ENCODE assay signal across 1 cellular context in genomic region chr19:48637449-48637947, GRCh38.
TF ChIP-seq lines count a peak whose summit lies in the region.

No MANE protein-coding gene starts in this region.

TF ChIP-seq in K562, 482 proteins besides CTCF, POLR2A, EP300 and RAD21 (continued from another document and continues in another):
- TF ChIP-seq ZNF592 (IDR thresholded peaks at IDR 0.05) (peak; percentile 87), ZNF354B (CRISPR knock-in tag; IDR thresholded peaks at IDR 0.05) (no peak), MAFK (IDR thresholded peaks at IDR 0.05; ENCODE audit: low read length) (no peak), SREBF2 (CRISPR knock-in tag; IDR thresholded peaks at IDR 0.05) (no peak), STAT5B (CRISPR knock-in tag; IDR thresholded peaks at IDR 0.05) (no peak), IRF2 (CRISPR knock-in tag; IDR thresholded peaks at IDR 0.05) (no peak), ZNF445 (CRISPR knock-in tag; IDR thresholded peaks at IDR 0.05; ENCODE audit: low read depth) (no peak), PRMT5 (CRISPR knock-in tag; IDR thresholded peaks at IDR 0.05) (no peak), ARNT (IDR thresholded peaks at IDR 0.05) (peak in 1 of 2 experiments; percentile 81; a peak in 1 of 4 replicates), NFE2L1 (tag; IDR thresholded peaks at IDR 0.05; ENCODE audit: borderline replicate concordance, low read depth) (no peak), E2F3 (CRISPR knock-in tag; IDR thresholded peaks at IDR 0.05) (no peak), WHSC1 (IDR thresholded peaks at IDR 0.05; ENCODE audit: low read length) (no peak), HOMEZ (CRISPR knock-in tag; IDR thresholded peaks at IDR 0.05) (no peak), TARDBP (IDR thresholded peaks at IDR 0.05) (no peak), FOXK1 (CRISPR knock-in tag; IDR thresholded peaks at IDR 0.05; ENCODE audit: borderline replicate concordance) (no peak), ZNF583 (CRISPR knock-in tag; IDR thresholded peaks at IDR 0.05) (no peak), ZNF408 (CRISPR knock-in tag; IDR thresholded peaks at IDR 0.05; ENCODE audit: low read depth) (no peak), ZNF79 (CRISPR knock-in tag; IDR thresholded peaks at IDR 0.05; ENCODE audit: low read depth) (no peak), RHOXF2B (CRISPR knock-in tag; conservative IDR thresholded peaks at IDR 0.05) (no peak), FOSL1 (tag; conservative IDR thresholded peaks at IDR 0.05) (no peak), SIN3B (IDR thresholded peaks at IDR 0.05; ENCODE audit: low read depth) (no peak), THRAP3 (IDR thresholded peaks at IDR 0.05; ENCODE audit: borderline replicate concordance) (no peak), E2F8 (IDR thresholded peaks at IDR 0.05; ENCODE audit: low read depth, partially characterized antibody) (peak; percentile 60), ZNF318 (IDR thresholded peaks at IDR 0.05; ENCODE audit: borderline replicate concordance in 1 of 2, low read depth in 1 of 2) (no peak), ZNF57 (CRISPR knock-in tag; IDR thresholded peaks at IDR 0.05) (no peak), DIDO1 (tag; IDR thresholded peaks at IDR 0.05; ENCODE audit: low read depth) (no peak), ZNF766 (CRISPR knock-in tag; conservative IDR thresholded peaks at IDR 0.05) (no peak), ZNF830 (CRISPR knock-in tag; IDR thresholded peaks at IDR 0.05) (no peak), ZNF23 (CRISPR knock-in tag; IDR thresholded peaks at IDR 0.05) (no peak), TFAM (CRISPR knock-in tag; conservative IDR thresholded peaks at IDR 0.05) (no peak), E2F1 (CRISPR knock-in tag; IDR thresholded peaks at IDR 0.05) (peak; percentile 73), ZNF175 (CRISPR knock-in tag; IDR thresholded peaks at IDR 0.05; ENCODE audit: low read depth) (no peak), HDAC1 (IDR thresholded peaks at IDR 0.05) (peak in 1 of 2 experiments; percentile 44; a peak in 1 of 4 replicates), GTF2B (IDR thresholded peaks at IDR 0.05; ENCODE audit: extremely low read depth, insufficient read length) (no peak), MTA3 (IDR thresholded peaks at IDR 0.05; ENCODE audit: borderline replicate concordance) (peak; percentile 48; the same call in 1 of the 2 replicates), CCNT2 (IDR thresholded peaks at IDR 0.05; ENCODE audit: borderline replicate concordance, extremely low read depth, insufficient read length, low read depth, low read length) (peak; percentile 93), ESRRB (CRISPR knock-in tag; IDR thresholded peaks at IDR 0.05; ENCODE audit: borderline replicate concordance) (no peak), CXXC5 (CRISPR knock-in tag; IDR thresholded peaks at IDR 0.05) (peak; percentile 90)
